Comparison of ENCODE assay signal across 18 cellular contexts in the genomic region with DNA sequence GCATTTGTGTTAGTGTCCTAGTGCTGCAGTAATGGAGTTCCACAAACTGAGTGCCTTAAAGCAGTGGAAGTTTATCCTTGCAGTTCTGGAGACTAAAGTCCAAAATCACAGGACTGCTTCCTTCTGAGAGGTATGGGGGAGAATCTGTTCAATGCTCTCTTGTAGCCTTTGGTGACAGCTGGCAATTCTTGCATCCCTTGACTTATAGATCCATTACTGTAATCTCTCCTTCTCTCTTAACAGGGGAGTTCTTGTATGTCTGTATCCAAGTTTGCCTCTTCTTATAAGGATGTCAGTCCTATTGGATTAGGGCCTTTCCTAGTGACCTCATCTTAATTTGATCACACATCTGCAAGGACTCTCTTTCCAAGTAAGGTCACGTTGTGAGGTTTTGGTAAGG.
"Had no signal": no experiment of that assay in that cellular context is flagged by ENCODE, and none has a peak within 500 bp of the region (broad histone marks: within the 10 kb centered on the region; RNA-seq: fewer than 3 reads in every experiment).

No MANE protein-coding gene starts in this region.

- H3K27ac ChIP-seq: coronary artery, esophagus squamous epithelium, ovary, right lobe of liver, SK-N-MC, stomach, testis, upper lobe of right lung had no signal

- DNase-seq: activated CD4-positive, alpha-beta memory T cell treated with anti-CD3 and anti-CD28 coated beads, Interleukin-2, amount 10 ng/mL, durations not matched to agents 7 days and 5 days; activated CD4-positive, alpha-beta T cell treated with anti-CD3 and anti-CD28 coated beads for 1 hour; activated CD8-positive, alpha-beta memory T cell treated with anti-CD3 and anti-CD28 coated beads, Interleukin-2, amount 50 U/mL, for 4 hours; adrenal gland; central memory CD4-positive, alpha-beta T cell; effector CD4-positive, alpha-beta T cell; esophagus squamous epithelium; foreskin melanocyte; kidney glomerular epithelial cell; left ventricle myocardium superior; ovary; right lobe of liver; stomach; testis; upper lobe of right lung had no signal

- H3K4me3 Mint-ChIP-seq: activated CD4-positive, alpha-beta memory T cell treated with anti-CD3 and anti-CD28 coated beads, Interleukin-2, amount 10 ng/mL, durations not matched to agents 7 days and 5 days; neural crest cell had no signal

- H3K4me1 ChIP-seq: esophagus squamous epithelium, right lobe of liver had no signal

- H3K9me3 Mint-ChIP-seq: activated CD4-positive, alpha-beta memory T cell treated with anti-CD3 and anti-CD28 coated beads, Interleukin-2, amount 10 ng/mL, durations not matched to agents 7 days and 5 days had no signal

- H3K4me3 ChIP-seq: adrenal gland, coronary artery, esophagus squamous epithelium, ovary, right lobe of liver, SK-N-MC, stomach, testis, upper lobe of right lung had no signal

- H3K27me3 Mint-ChIP-seq: activated CD4-positive, alpha-beta memory T cell treated with anti-CD3 and anti-CD28 coated beads, Interleukin-2, amount 10 ng/mL, durations not matched to agents 7 days and 5 days had no signal

- H3K36me3 ChIP-seq: ovary had no signal

- ATAC-seq: left ventricle myocardium superior, right lobe of liver, upper lobe of right lung had no signal

- H3K9me3 ChIP-seq: adrenal gland, esophagus squamous epithelium, ovary, right lobe of liver, stomach, testis, upper lobe of right lung had no signal

- H3K27me3 ChIP-seq: adrenal gland, esophagus squamous epithelium, ovary, right lobe of liver, stomach, testis, upper lobe of right lung had no signal

- H3K27ac Mint-ChIP-seq: activated CD4-positive, alpha-beta memory T cell treated with anti-CD3 and anti-CD28 coated beads, Interleukin-2, amount 10 ng/mL, durations not matched to agents 7 days and 5 days had no signal
